In genomic region chr17:59027750-59028149, GRCh38 we compare ENCODE assay signal across 1 cellular context.
TF ChIP-seq lines count a peak whose summit lies in the region.

No MANE protein-coding gene starts in this region.

TF ChIP-seq in HepG2, 621 proteins besides CTCF, POLR2A, EP300 and RAD21:
- TF ChIP-seq HNF1A (IDR thresholded peaks at IDR 0.05; ENCODE audit: low read depth) (no peak), HNF1A (CRISPR knock-in tag; IDR thresholded peaks at IDR 0.05; ENCODE audit: borderline replicate concordance) (no peak), ZFP37 (CRISPR knock-in tag; IDR thresholded peaks at IDR 0.05; ENCODE audit: borderline replicate concordance) (no peak), ATF6 (CRISPR knock-in tag; conservative IDR thresholded peaks at IDR 0.05) (no peak), ZNF264 (CRISPR knock-in tag; IDR thresholded peaks at IDR 0.05) (no peak), FOXP1 (IDR thresholded peaks at IDR 0.05) (no peak), FOXP1 (CRISPR knock-in tag; IDR thresholded peaks at IDR 0.05) (no peak), NR2F6 (IDR thresholded peaks at IDR 0.05) (no peak), NR2F6 (CRISPR knock-in tag; IDR thresholded peaks at IDR 0.05) (no peak), FOXA3 (CRISPR knock-in tag; IDR thresholded peaks at IDR 0.05) (no peak), PRPF4 (IDR thresholded peaks at IDR 0.05; ENCODE audit: low read depth, low read length, poor library complexity, severe bottlenecking) (no peak), HES4 (CRISPR knock-in tag; IDR thresholded peaks at IDR 0.05; ENCODE audit: borderline replicate concordance) (no peak), RARA (CRISPR knock-in tag; IDR thresholded peaks at IDR 0.05) (no peak), ZNF770 (CRISPR knock-in tag; IDR thresholded peaks at IDR 0.05) (no peak), ZFP36L2 (CRISPR knock-in tag; IDR thresholded peaks at IDR 0.05) (no peak)
TF ChIP-seq in HepG2: peak in this region for 0.
